1 cellular context compared by ENCODE assay signal in genomic region chrX:57135287-57135686, GRCh38.
TF ChIP-seq lines count a peak whose summit lies in the region.

No MANE protein-coding gene starts in this region.

TF ChIP-seq in K562, 482 proteins besides CTCF, POLR2A, EP300 and RAD21 (continued from another document):
- TF ChIP-seq KAT2B (IDR thresholded peaks at IDR 0.05; ENCODE audit: low read depth, low read length) (no peak), RBM34 (IDR thresholded peaks at IDR 0.05; ENCODE audit: borderline replicate concordance, insufficient read depth, low read length) (no peak), L3MBTL2 (IDR thresholded peaks at IDR 0.05) (no peak), PCBP2 (IDR thresholded peaks at IDR 0.05; ENCODE audit: low read depth, low read length, poor library complexity, severe bottlenecking) (no peak), ARID1B (IDR thresholded peaks at IDR 0.05) (no peak), PBX2 (CRISPR knock-in tag; IDR thresholded peaks at IDR 0.05; ENCODE audit: low read depth) (no peak), PBX2 (tag; conservative IDR thresholded peaks at IDR 0.05; ENCODE audit: low read depth) (0 out of 2 replicates have a peak, but pooled peaks have one; percentile 14), MEIS2 (IDR thresholded peaks at IDR 0.05; ENCODE audit: partially characterized antibody) (peak; percentile 9), GABPA (tag; conservative IDR thresholded peaks at IDR 0.05; ENCODE audit: low read depth) (no peak), ZBTB40 (IDR thresholded peaks at IDR 0.05) (peak; percentile 81), ZBTB40 (CRISPR knock-in tag; IDR thresholded peaks at IDR 0.05) (no peak), KLF16 (IDR thresholded peaks at IDR 0.05) (peak; percentile 54; the same call in 1 of the 2 replicates), PKNOX1 (IDR thresholded peaks at IDR 0.05) (0 out of 2 replicates have a peak, but pooled peaks have one; percentile 16), PTTG1 (tag; IDR thresholded peaks at IDR 0.05; ENCODE audit: low read depth) (no peak), CUX1 (CRISPR knock-in tag; IDR thresholded peaks at IDR 0.05) (no peak), ZNF707 (CRISPR knock-in tag; conservative IDR thresholded peaks at IDR 0.05) (no peak)
